Comparison of ENCODE assay signal across 1 cellular context in genomic region chr6:75802366-75802765, GRCh38.
TF ChIP-seq lines count a peak whose summit lies in the region.

No MANE protein-coding gene starts in this region.

TF ChIP-seq in IMR-90, 13 proteins besides CTCF, POLR2A, EP300 and RAD21:
- TF ChIP-seq CHD1 (IDR thresholded peaks at IDR 0.05; ENCODE audit: low read depth, low read length) (no peak), NFE2L2 (IDR thresholded peaks at IDR 0.05; ENCODE audit: low read depth, low read length) (no peak), MXI1 (IDR thresholded peaks at IDR 0.05; ENCODE audit: borderline replicate concordance, low read depth, low read length) (no peak)
